In the genomic region with DNA sequence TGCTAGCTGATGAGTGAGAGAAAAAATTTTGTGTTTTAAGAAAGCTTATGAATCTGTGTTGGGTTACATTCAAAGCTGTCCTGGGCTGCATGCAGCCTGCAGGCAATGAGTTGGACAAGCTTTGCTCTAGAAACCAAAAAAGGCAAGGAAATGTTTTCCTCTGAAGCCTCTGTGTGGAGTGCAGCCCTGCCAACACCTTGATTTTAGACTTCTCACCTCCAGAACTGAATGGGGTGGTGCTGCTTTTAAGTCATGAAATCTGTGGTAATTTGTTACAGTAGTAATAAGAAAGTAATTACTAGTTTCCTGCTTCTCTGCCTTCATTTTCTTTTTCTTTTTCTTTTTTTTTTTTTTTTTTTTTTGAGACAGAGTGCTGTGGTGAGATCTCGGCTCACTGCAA, we compare ENCODE assay signal across 24 cellular contexts. TPM values are rescaled to one million over a fixed set of nuclear protein-coding genes. Genes with fewer than 3 reads are reported as not detected.
A peak's percentile ranks its signal among the peaks of the same experiment; 100 is the strongest.
DNase-seq lines count a peak whose midpoint lies in the region; ATAC-seq and TF ChIP-seq lines count a peak whose summit lies in the region.
"Had no signal": no experiment of that assay in that cellular context is flagged by ENCODE, and none has a peak within 500 bp of the region (broad histone marks: within the 10 kb centered on the region; RNA-seq: fewer than 3 reads in every experiment).

No MANE protein-coding gene starts in this region.

- TF ChIP-seq CTCF in spleen (IDR thresholded peaks at IDR 0.05 in 8 of 11, conservative IDR thresholded peaks at IDR 0.05 in 3 of 11), result no peak

- intact Hi-C loops in spleen (cut with DNase I; ENCODE audit: low total_unique reads), result no loop called here

- H3K27ac Mint-ChIP-seq in T-helper 1 cell treated with Interleukin-12 subunit alpha and Interleukin-12 subunit beta and Interleukin-4 antibody, amounts not matched to agents 30 μg/mL and 1 μg/mL, for 36 hours, result peak overlapping the region; percentile 41
- H3K27ac Mint-ChIP-seq in activated naive CD8-positive, alpha-beta T cell, result peak overlapping the region; percentile 93

- H3K27ac ChIP-seq in spleen, result peak overlapping the region in 5 of 8 donors; percentile 9 to 72 (median 54)
- H3K27ac ChIP-seq: epithelial cell of prostate, vagina had no signal

- H3K4me1 ChIP-seq in spleen, result peaks cover 0 to 33% (median 10%) of the 10 kb centered on the region in 6 donors
- H3K4me1 ChIP-seq: vagina had no signal

- no peaks in the 10 kb centered on the region for H3K27me3 Mint-ChIP-seq in T-helper 1 cell treated with Interleukin-12 subunit alpha and Interleukin-12 subunit beta and Interleukin-4 antibody, amounts not matched to agents 30 μg/mL and 1 μg/mL, for 36 hours (ENCODE audit: low read depth)
- H3K27me3 Mint-ChIP-seq in activated naive CD8-positive, alpha-beta T cell, result no peaks in the 10 kb centered on the region

- peak; percentile 5 for DNase-seq in activated effector memory CD4-positive, alpha-beta T cell treated with Interleukin-2 at 50 U/mL for 16 hours
- DNase-seq in activated effector memory CD4-positive, alpha-beta T cell treated with anti-CD3 and anti-CD28 coated beads, Interleukin-2, amount 50 U/mL, for 16 hours, result no peak
- no peak for DNase-seq in spleen
- DNase-seq: C1 segment of cervical spinal cord, DMS153, heart left ventricle, IMR-90, left colon, mesendoderm, NCI-H1105 treated with DMSO at 0.1 percent for 48 hours, NCI-H2081, OCI-M1, SHP77 treated with DMSO at 0.1 percent for 48 hours had no signal

- H3K36me3 ChIP-seq in spleen, result no peaks in the 10 kb centered on the region
- H3K36me3 ChIP-seq: heart left ventricle, vagina had no signal

- H3K4me1 Mint-ChIP-seq in T-helper 1 cell treated with Interleukin-12 subunit alpha and Interleukin-12 subunit beta and Interleukin-4 antibody, amounts not matched to agents 30 μg/mL and 1 μg/mL, for 36 hours (ENCODE audit: low read depth), result peaks cover 63% of the 10 kb centered on the region
- peaks cover 94% of the 10 kb centered on the region for H3K4me1 Mint-ChIP-seq in activated naive CD8-positive, alpha-beta T cell (ENCODE audit: low read depth)

- TF ChIP-seq POLR2A in spleen (IDR thresholded peaks at IDR 0.05), result no peak

- ATAC-seq in GM21529 (IDR thresholded peaks at IDR 0.05; ENCODE audit: unreplicated experiment) (no peak), GM19397 (IDR thresholded peaks at IDR 0.05; ENCODE audit: unreplicated experiment) (no peak), HG03520 (IDR thresholded peaks at IDR 0.05; ENCODE audit: unreplicated experiment) (no peak)
- ATAC-seq: heart left ventricle, left colon had no signal

- no peak overlapping the region for H3K4me3 Mint-ChIP-seq in T-helper 1 cell treated with Interleukin-12 subunit alpha and Interleukin-12 subunit beta and Interleukin-4 antibody, amounts not matched to agents 30 μg/mL and 1 μg/mL, for 36 hours
- H3K4me3 Mint-ChIP-seq in activated naive CD8-positive, alpha-beta T cell, result peak overlapping the region; percentile 8

- no peaks in the 10 kb centered on the region for H3K9me3 Mint-ChIP-seq in T-helper 1 cell treated with Interleukin-12 subunit alpha and Interleukin-12 subunit beta and Interleukin-4 antibody, amounts not matched to agents 30 μg/mL and 1 μg/mL, for 36 hours
- H3K9me3 Mint-ChIP-seq in activated naive CD8-positive, alpha-beta T cell (ENCODE audit: low read depth), result no peaks in the 10 kb centered on the region

- peaks cover 11% of the 10 kb centered on the region for H3K36me3 Mint-ChIP-seq in T-helper 1 cell treated with Interleukin-12 subunit alpha and Interleukin-12 subunit beta and Interleukin-4 antibody, amounts not matched to agents 30 μg/mL and 1 μg/mL, for 36 hours (ENCODE audit: low read depth)
- peaks cover 5% of the 10 kb centered on the region for H3K36me3 Mint-ChIP-seq in activated naive CD8-positive, alpha-beta T cell

- H3K9me3 ChIP-seq in spleen, result no peaks in the 10 kb centered on the region
- H3K9me3 ChIP-seq: heart left ventricle, vagina had no signal

- no peak overlapping the region for H3K4me3 ChIP-seq in spleen
- H3K4me3 ChIP-seq: heart left ventricle, vagina had no signal

- 67 to 97% (median 83%) methylated on average over 1 of the region's 1 CpG for WGBS in spleen, 5 donors

- no peaks in the 10 kb centered on the region for H3K27me3 ChIP-seq in spleen (replicated peaks in 1 of 7)
- H3K27me3 ChIP-seq: heart left ventricle, vagina had no signal

RNA-seq across cellular contexts. Expression of a gene that starts 6.1 kb away (rescaled TPM):
- total RNA-seq in spleen, result 1 to 10 TPM; 2.1 to 10.0 (median 4.4) TPM
- polyA plus RNA-seq in spleen, result 1 to 10 TPM; 1.1 to 3.5 (median 2.4) TPM
- total RNA-seq: G401, IMR-90, osteocyte, vagina had no signal
- polyA plus RNA-seq: AG04450, aorta, IMR-90 had no signal
